ENCODE assay signal across 9 cellular contexts in the genomic region with DNA sequence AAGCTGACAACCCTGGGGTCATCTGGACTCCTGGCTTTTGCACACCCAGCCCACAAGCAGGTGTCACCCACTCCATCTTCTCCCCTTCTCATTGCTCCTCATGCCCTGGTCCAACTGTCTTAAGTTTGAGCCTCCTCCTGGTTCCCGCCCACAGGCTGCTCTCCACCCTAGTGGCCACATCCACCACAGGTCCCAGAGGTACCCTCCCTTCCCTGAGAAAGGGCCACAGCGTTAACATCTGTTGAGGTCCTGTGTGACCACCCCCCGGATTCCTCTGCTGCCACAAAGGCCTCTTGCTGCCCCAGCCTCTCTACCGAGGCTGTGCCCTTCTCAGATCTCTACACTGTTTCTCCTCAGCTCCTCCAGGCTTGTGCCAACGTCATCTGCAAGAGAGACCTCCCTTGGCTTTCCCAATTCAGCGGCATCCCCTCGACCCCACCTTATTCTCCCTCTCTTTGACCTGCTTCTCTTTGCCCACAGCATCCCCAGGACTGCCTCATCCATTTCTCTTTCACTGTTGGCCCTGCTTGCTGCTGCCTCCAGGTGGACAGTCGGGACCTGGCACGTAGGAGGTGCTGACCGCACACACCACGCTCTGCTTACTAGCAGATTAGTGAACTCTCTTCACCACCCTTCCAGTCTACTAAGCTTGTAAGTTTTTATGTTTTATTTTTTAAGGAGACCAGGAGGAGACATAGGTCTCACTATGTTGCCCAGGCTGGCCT. TPM values are rescaled to one million over a fixed set of nuclear protein-coding genes. Genes with fewer than 3 reads are reported as not detected.
DNase-seq lines count a peak whose midpoint lies in the region; TF ChIP-seq lines count a peak whose summit lies in the region.
"Had no signal": no experiment of that assay in that cellular context is flagged by ENCODE, and none has a peak within 500 bp of the region (broad histone marks: within the 10 kb centered on the region; RNA-seq: fewer than 3 reads in every experiment).

No MANE protein-coding gene starts in this region.

- POLR2A ChIA-PET in BJ (lab: Charles Lee), result no interaction called here

- CTCF ChIA-PET in BJ (lab: Yijun Ruan, JAX), result interaction anchor here (1.0 to 5.3 kb wide), 4 partner anchors 10 to 175 kb away, joined by 3 to 44 read pairs (median 6); no protein-coding TSS in a partner anchor

- TF ChIP-seq CTCF in BJ (IDR thresholded peaks at IDR 0.05; ENCODE audit: insufficient read depth, low read depth, low read length), result peak; percentile 36
- peak; percentile 46 for TF ChIP-seq CTCF in astrocyte of the spinal cord (IDR thresholded peaks at IDR 0.05; ENCODE audit: low read depth, low read length)
- no peak for TF ChIP-seq CTCF in vagina (IDR thresholded peaks at IDR 0.05)

- H3K9me3 ChIP-seq in vagina, result no peaks in the 10 kb centered on the region
- H3K9me3 ChIP-seq: upper lobe of left lung had no signal

- H3K27ac ChIP-seq in substantia nigra (ENCODE audit: low read depth, low read length, poor library complexity, severe bottlenecking), result no peak overlapping the region
- H3K27ac ChIP-seq in vagina, result no peak overlapping the region
- H3K27ac ChIP-seq: upper lobe of left lung had no signal

- peaks cover 24% of the 10 kb centered on the region for H3K36me3 ChIP-seq in BJ (ENCODE audit: control insufficient read depth, insufficient read depth, low read length)
- H3K36me3 ChIP-seq in vagina, result peaks cover 0 to 31% of the 10 kb centered on the region in 2 donors

- in situ Hi-C loops in astrocyte of the spinal cord (cut with HindIII; ENCODE audit: low sequenced_read_pairs), result no loop called here

- H3K4me3 ChIP-seq in BJ (ENCODE audit: low read depth, low read length), result no peak overlapping the region
- no peak overlapping the region for H3K4me3 ChIP-seq in astrocyte of the spinal cord (ENCODE audit: low read depth, low read length)
- H3K4me3 ChIP-seq in vagina, result no peak overlapping the region
- H3K4me3 ChIP-seq: upper lobe of left lung had no signal

- intact Hi-C loops in vagina (cut with DNase I), result no loop called here

- DNase-seq in BJ (ENCODE audit: low read depth) (no peak), HCEC 1CT (peak; percentile 26), astrocyte of the spinal cord (ENCODE audit: low read depth, low spot score) (no peak), left kidney (ENCODE audit: low read depth, low spot score) (peak; percentile 25), NCI-H2029 treated with DMSO at 0.1 percent for 48 hours (lab: John Stamatoyannopoulos, UW) (no peak), substantia nigra (lab: John Stamatoyannopoulos, UW) (no peak), NCI-H146 (lab: John Stamatoyannopoulos, UW) (no peak), vagina (ENCODE audit: extremely low spot score in 2 of 2) (no peak)
- DNase-seq: upper lobe of left lung had no signal

- H3K27me3 ChIP-seq in BJ (ENCODE audit: control insufficient read depth, insufficient read depth, low read length) (no peaks in the 10 kb centered on the region), vagina (no peaks in the 10 kb centered on the region)
- H3K27me3 ChIP-seq: upper lobe of left lung had no signal

- no peaks in the 10 kb centered on the region for H3K4me1 ChIP-seq in vagina

- TF ChIP-seq POLR2A in vagina (IDR thresholded peaks at IDR 0.05), result no peak

RNA-seq across cellular contexts. Expression of a gene that starts 33.3 kb away (rescaled TPM):
- 33.0 and 37.4 TPM in 2 replicates for polyA plus RNA-seq in BJ (2011; rRNA removed)
- polyA minus RNA-seq in BJ (2011; rRNA and poly(A)+ RNA removed), result 14.6 and 16.8 TPM in 2 replicates
- total RNA-seq in vagina, result 57.9 TPM

RNA-seq across cellular contexts. Expression of a gene that starts 33.3 kb away (rescaled TPM):
- polyA plus RNA-seq in BJ (2011; rRNA removed), result 20.7 and 31.5 TPM in 2 replicates
- polyA minus RNA-seq in BJ (2011; rRNA and poly(A)+ RNA removed), result 25.1 and 40.5 TPM in 2 replicates
- 26.5 TPM for total RNA-seq in vagina

RNA-seq across cellular contexts. Expression of a gene that starts 59.0 kb away (rescaled TPM):
- polyA plus RNA-seq in BJ (2011; rRNA removed), result 44.7 and 55.3 TPM in 2 replicates
- 46.1 and 55.1 TPM in 2 replicates for polyA minus RNA-seq in BJ (2011; rRNA and poly(A)+ RNA removed)
- total RNA-seq in vagina, result 30.9 TPM

Comparison
In these comparisons a context has a peak if more than half of its experiments do, and no peak if none do; other contexts are left out.
1. DNase-seq: peak in HCEC 1CT (single experiment) and left kidney (single experiment); none in BJ (single experiment), astrocyte of the spinal cord (single experiment), NCI-H2029 treated with DMSO at 0.1 percent for 48 hours (single experiment), substantia nigra (0 of 49), NCI-H146 (single experiment) and vagina (0 of 2).
2. CTCF ChIP-seq: peak in BJ (single experiment) and astrocyte of the spinal cord (single experiment); none in vagina (0 of 3).